2 cellular contexts compared by ENCODE assay signal in the genomic region with DNA sequence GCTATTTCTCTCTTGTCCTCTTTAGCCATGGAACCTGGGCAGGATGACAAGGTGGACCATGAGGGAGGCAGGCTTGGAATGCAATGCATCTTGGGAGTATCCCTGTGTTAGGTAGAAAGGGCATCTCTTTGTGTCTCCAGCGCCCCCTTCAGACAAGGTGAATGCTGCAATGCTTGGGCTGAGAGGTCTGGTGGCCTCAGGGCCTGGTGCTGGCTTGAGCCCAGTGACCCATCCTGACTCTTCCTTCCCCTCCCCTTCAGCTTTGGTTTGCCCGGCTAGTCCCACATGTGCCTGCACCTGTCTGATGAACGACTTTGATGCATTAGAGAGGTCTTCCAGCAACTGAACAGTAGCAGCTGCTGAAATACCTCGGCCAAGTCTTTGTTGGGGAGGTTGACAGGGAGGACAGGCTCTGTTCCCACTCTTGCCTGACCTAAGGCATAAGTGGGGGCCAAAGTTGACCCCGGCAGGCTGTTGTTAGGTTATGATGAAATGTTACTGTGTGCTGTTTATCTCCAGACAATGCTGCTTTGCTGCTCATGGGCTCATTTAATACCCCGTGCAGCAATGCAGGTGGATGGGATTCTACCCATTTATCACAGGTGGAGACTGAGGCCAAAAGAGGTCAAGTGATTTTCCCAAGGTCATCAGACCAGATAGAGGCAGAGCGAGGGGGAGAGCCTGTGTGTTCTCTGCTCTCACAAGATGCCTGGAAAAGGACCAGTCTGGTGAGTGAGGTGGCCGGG.
TF ChIP-seq lines count a peak whose summit lies in the region.

No MANE protein-coding gene starts in this region.

TF ChIP-seq in IMR-90, 13 proteins besides CTCF, POLR2A, EP300 and RAD21:
- TF ChIP-seq RCOR1 (IDR thresholded peaks at IDR 0.05; ENCODE audit: insufficient replicate concordance, low read length) = no peak
- TF ChIP-seq NFE2L2 (IDR thresholded peaks at IDR 0.05; ENCODE audit: low read depth, low read length) = no peak
- no peak for TF ChIP-seq MAZ (IDR thresholded peaks at IDR 0.05; ENCODE audit: borderline replicate concordance, low read depth, low read length)
- no peak for TF ChIP-seq BHLHE40 (IDR thresholded peaks at IDR 0.05; ENCODE audit: low read depth, low read length)
- TF ChIP-seq CEBPB (IDR thresholded peaks at IDR 0.05; ENCODE audit: low read depth, low read length) = no peak
- no peak for TF ChIP-seq MXI1 (IDR thresholded peaks at IDR 0.05; ENCODE audit: borderline replicate concordance, low read depth, low read length)
- TF ChIP-seq, protein P1, sequence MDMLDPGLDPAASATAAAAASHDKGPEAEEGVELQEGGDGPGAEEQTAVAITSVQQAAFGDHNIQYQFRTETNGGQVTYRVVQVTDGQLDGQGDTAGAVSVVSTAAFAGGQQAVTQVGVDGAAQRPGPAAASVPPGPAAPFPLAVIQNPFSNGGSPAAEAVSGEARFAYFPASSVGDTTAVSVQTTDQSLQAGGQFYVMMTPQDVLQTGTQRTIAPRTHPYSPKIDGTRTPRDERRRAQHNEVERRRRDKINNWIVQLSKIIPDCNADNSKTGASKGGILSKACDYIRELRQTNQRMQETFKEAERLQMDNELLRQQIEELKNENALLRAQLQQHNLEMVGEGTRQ (IDR thresholded peaks at IDR 0.05; ENCODE audit: low read depth, low read length) = no peak
- no peak for TF ChIP-seq CHD1 (IDR thresholded peaks at IDR 0.05; ENCODE audit: low read depth, low read length)
- TF ChIP-seq SMC3 (IDR thresholded peaks at IDR 0.05; ENCODE audit: low read depth, low read length) = no peak
- TF ChIP-seq RFX5 (IDR thresholded peaks at IDR 0.05; ENCODE audit: low read depth, low read length) = no peak
- TF ChIP-seq, protein P2, sequence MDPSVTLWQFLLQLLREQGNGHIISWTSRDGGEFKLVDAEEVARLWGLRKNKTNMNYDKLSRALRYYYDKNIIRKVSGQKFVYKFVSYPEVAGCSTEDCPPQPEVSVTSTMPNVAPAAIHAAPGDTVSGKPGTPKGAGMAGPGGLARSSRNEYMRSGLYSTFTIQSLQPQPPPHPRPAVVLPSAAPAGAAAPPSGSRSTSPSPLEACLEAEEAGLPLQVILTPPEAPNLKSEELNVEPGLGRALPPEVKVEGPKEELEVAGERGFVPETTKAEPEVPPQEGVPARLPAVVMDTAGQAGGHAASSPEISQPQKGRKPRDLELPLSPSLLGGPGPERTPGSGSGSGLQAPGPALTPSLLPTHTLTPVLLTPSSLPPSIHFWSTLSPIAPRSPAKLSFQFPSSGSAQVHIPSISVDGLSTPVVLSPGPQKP (IDR thresholded peaks at IDR 0.05; ENCODE audit: borderline replicate concordance, low read depth, low read length) = no peak
- no peak for TF ChIP-seq MAFK (IDR thresholded peaks at IDR 0.05; ENCODE audit: low read depth, low read length)
- no peak for TF ChIP-seq FOS (IDR thresholded peaks at IDR 0.05; ENCODE audit: low read depth, low read length)

TF ChIP-seq in H1, 55 proteins besides CTCF, POLR2A, EP300 and RAD21:
- TF ChIP-seq YY1 (IDR thresholded peaks at IDR 0.05; ENCODE audit: low read depth, low read length) (peak; percentile 77; the same call in 1 of the 2 replicates), KDM1A (IDR thresholded peaks at IDR 0.05; ENCODE audit: borderline replicate concordance, low read length) (peak; percentile 99), CTBP2 (IDR thresholded peaks at IDR 0.05; ENCODE audit: borderline replicate concordance, insufficient read depth, insufficient read length, low read length) (peak; percentile 50), HDAC2 (IDR thresholded peaks at IDR 0.05; ENCODE audit: borderline replicate concordance in 1 of 2, low read depth in 2 of 2, low read length in 2 of 2) (peak in 1 of 2 experiments; percentile 95; a peak in 2 of 4 replicates), SUZ12 (IDR thresholded peaks at IDR 0.05; ENCODE audit: low read length) (no peak), TEAD4 (IDR thresholded peaks at IDR 0.05; ENCODE audit: low read depth, low read length) (peak; percentile 73; the same call in 1 of the 2 replicates)
- TF ChIP-seq, protein P3, sequence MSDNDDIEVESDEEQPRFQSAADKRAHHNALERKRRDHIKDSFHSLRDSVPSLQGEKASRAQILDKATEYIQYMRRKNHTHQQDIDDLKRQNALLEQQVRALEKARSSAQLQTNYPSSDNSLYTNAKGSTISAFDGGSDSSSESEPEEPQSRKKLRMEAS (IDR thresholded peaks at IDR 0.05) = peak; percentile 18; the same call in 1 of the 2 replicates
- TF ChIP-seq, protein P4, sequence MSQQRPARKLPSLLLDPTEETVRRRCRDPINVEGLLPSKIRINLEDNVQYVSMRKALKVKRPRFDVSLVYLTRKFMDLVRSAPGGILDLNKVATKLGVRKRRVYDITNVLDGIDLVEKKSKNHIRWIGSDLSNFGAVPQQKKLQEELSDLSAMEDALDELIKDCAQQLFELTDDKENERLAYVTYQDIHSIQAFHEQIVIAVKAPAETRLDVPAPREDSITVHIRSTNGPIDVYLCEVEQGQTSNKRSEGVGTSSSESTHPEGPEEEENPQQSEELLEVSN (IDR thresholded peaks at IDR 0.05) = no peak
